9 cellular contexts compared by ENCODE assay signal in genomic region chr4:26515936-26516335, GRCh38. TPM values are rescaled to one million over a fixed set of nuclear protein-coding genes. Genes with fewer than 3 reads are reported as not detected.
"Had no signal": no experiment of that assay in that cellular context is flagged by ENCODE, and none has a peak within 500 bp of the region (broad histone marks: within the 10 kb centered on the region; RNA-seq: fewer than 3 reads in every experiment).

No MANE protein-coding gene starts in this region.

- DNase-seq: H9, HCEC 1CT, HFFc6, KBM-7 had no signal

- H3K27ac ChIP-seq: HL-60 had no signal

- ATAC-seq: GM23338, HepG2 had no signal

- H3K4me3 ChIP-seq: GM23338 had no signal

RNA-seq across cellular contexts. Expression of gene CCKAR, which starts 25.7 kb away (rescaled TPM):
- total RNA-seq: GM23338, H1, H9, HepG2, HFFc6, HT1080 had no signal
- polyA plus RNA-seq: GM23338, H1, HepG2 had no signal
